17 cellular contexts compared by ENCODE assay signal in the genomic region with DNA sequence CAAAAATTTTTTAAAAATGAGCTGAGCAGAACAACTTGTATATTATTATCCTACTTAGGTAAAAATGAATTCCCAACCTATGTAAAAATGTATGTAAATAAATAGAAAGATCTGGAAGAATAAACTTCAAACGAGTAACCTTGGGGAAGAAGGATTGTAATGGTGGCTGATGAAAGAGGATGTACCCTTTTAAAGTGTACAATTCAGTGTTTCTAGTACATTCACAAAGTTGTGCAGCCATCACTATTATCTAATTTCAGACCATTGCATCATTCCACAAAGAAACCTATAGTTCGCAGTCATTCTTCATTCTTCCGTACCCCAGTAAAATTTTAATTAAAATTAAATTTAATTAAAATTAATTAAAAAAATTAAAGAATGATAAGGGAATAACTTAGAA. TPM values are rescaled to one million over a fixed set of nuclear protein-coding genes. Genes with fewer than 3 reads are reported as not detected.
A peak's percentile ranks its signal among the peaks of the same experiment; 100 is the strongest.
DNase-seq lines count a peak whose midpoint lies in the region; ATAC-seq and TF ChIP-seq lines count a peak whose summit lies in the region.
"Had no signal": no experiment of that assay in that cellular context is flagged by ENCODE, and none has a peak within 500 bp of the region (broad histone marks: within the 10 kb centered on the region; RNA-seq: fewer than 3 reads in every experiment).

No MANE protein-coding gene starts in this region.

- CTCF ChIA-PET in activated CD8-positive, alpha-beta T cell treated with anti-CD3 and anti-CD28 coated beads, Interleukin-2, amount 10 ng/mL, durations not matched to agents 7 days and 5 days (lab: Charles Lee) = interaction anchor here (1.5 to 1.8 kb wide), 2 partner anchors 31 to 127 kb away, joined by 5 to 7 read pairs; no protein-coding TSS in a partner anchor
- CTCF ChIA-PET in activated CD8-positive, alpha-beta T cell treated with anti-CD3 and anti-CD28 coated beads for 36 hours (lab: Charles Lee) = no interaction called here
- CTCF ChIA-PET in PC-3 (lab: Charles Lee) = interaction anchor here (0.6 kb wide), 2 partner anchors 58 to 361 kb away, joined by 3 to 7 read pairs; no protein-coding TSS in a partner anchor

- no TSS peak for BruUV-seq in PC-3 (replicated peaks; lab: Mats Ljungman, UMichigan)

- no peak for TF ChIP-seq CTCF in activated CD8-positive, alpha-beta T cell treated with anti-CD3 and anti-CD28 coated beads for 36 hours (IDR thresholded peaks at IDR 0.05)
- TF ChIP-seq CTCF in PC-3 (conservative IDR thresholded peaks at IDR 0.05; ENCODE audit: low read depth, low read length) = no peak
- no peak for TF ChIP-seq CTCF in endodermal cell (conservative IDR thresholded peaks at IDR 0.05)
- TF ChIP-seq CTCF in neural progenitor cell (IDR thresholded peaks at IDR 0.05) = no peak

- no peaks in the 10 kb centered on the region for H3K9me3 Mint-ChIP-seq in activated CD8-positive, alpha-beta T cell treated with anti-CD3 and anti-CD28 coated beads, Interleukin-2, amount 10 ng/mL, durations not matched to agents 7 days and 5 days (ENCODE audit: insufficient read depth)
- H3K9me3 Mint-ChIP-seq in activated CD8-positive, alpha-beta T cell treated with anti-CD3 and anti-CD28 coated beads for 36 hours = no peaks in the 10 kb centered on the region
- no peaks in the 10 kb centered on the region for H3K9me3 Mint-ChIP-seq in endodermal cell
- no peaks in the 10 kb centered on the region for H3K9me3 Mint-ChIP-seq in neural progenitor cell

- H3K27ac ChIP-seq in PC-3 (ENCODE audit: low read length) (no peak overlapping the region), endodermal cell (ENCODE audit: low read depth, low read length) (no peak overlapping the region), neural progenitor cell (no peak overlapping the region)

- H3K4me1 ChIP-seq in PC-3 (ENCODE audit: insufficient read depth, low read length) = peaks cover 17% of the 10 kb centered on the region
- no peaks in the 10 kb centered on the region for H3K4me1 ChIP-seq in endodermal cell (ENCODE audit: control insufficient read depth, insufficient read depth, low read length)
- H3K4me1 ChIP-seq in neural progenitor cell = peaks cover 20% of the 10 kb centered on the region

- H3K4me3 ChIP-seq in PC-3 (ENCODE audit: low read length) (no peak overlapping the region; the same call in 1 of the 2 replicates), endodermal cell (ENCODE audit: low read length) (no peak overlapping the region), neural progenitor cell (peak overlapping the region; percentile 82)

- no peak overlapping the region for H2AFZ ChIP-seq in PC-3 (ENCODE audit: low read length)
- no peak overlapping the region for H2AFZ ChIP-seq in neural progenitor cell (replicated peaks)

- H3K27me3 ChIP-seq in PC-3 (ENCODE audit: low read length) (no peaks in the 10 kb centered on the region), endodermal cell (ENCODE audit: control insufficient read depth, insufficient read depth, low read length, poor library complexity, severe bottlenecking) (no peaks in the 10 kb centered on the region), neural progenitor cell (no peaks in the 10 kb centered on the region)
- H3K27me3 ChIP-seq: dorsolateral prefrontal cortex, pancreas, spleen, suprapubic skin had no signal

- POLR2A ChIA-PET in activated CD8-positive, alpha-beta T cell treated with anti-CD3 and anti-CD28 coated beads, Interleukin-2, amount 10 ng/mL, durations not matched to agents 7 days and 5 days (lab: Charles Lee) = interaction anchor here (4.3 kb wide), 1 partner anchor 64 kb away, joined by 37 read pairs; the partner anchor contains the start of gene ACTR6
- POLR2A ChIA-PET in activated CD8-positive, alpha-beta T cell treated with anti-CD3 and anti-CD28 coated beads for 36 hours (lab: Charles Lee) = interaction anchor here (1.3 kb wide), 1 partner anchor 65 kb away, joined by 6 read pairs; the partner anchor contains the start of gene ACTR6
- POLR2A ChIA-PET in PC-3 (lab: Charles Lee; ENCODE audit: unreplicated experiment) = no interaction called here

- 100% methylated on average over 2 of the region's 3 CpGs; no CpG with 5 or more reads in 1 of the 2 experiments for WGBS in endodermal cell (ENCODE audit: insufficient coverage in 1 of 2, insufficient read length in 1 of 2), 2 experiments

- H3K4me2 ChIP-seq in PC-3 (ENCODE audit: low read length) = 0 out of 2 replicates have a peak overlapping the region, but pooled peaks have one; percentile 90
- H3K4me2 ChIP-seq in neural progenitor cell = peak overlapping the region; percentile 93

- no peak overlapping the region for H3K27ac Mint-ChIP-seq in activated CD8-positive, alpha-beta T cell treated with anti-CD3 and anti-CD28 coated beads, Interleukin-2, amount 10 ng/mL, durations not matched to agents 7 days and 5 days
- H3K27ac Mint-ChIP-seq in activated CD8-positive, alpha-beta T cell treated with anti-CD3 and anti-CD28 coated beads for 36 hours = no peak overlapping the region
- H3K27ac Mint-ChIP-seq in endodermal cell (no peak overlapping the region), neural progenitor cell (no peak overlapping the region)

- peaks cover 35% of the 10 kb centered on the region for H3K79me2 ChIP-seq in PC-3 (ENCODE audit: low read length)
- H3K79me2 ChIP-seq in neural progenitor cell (ENCODE audit: low read depth) = peaks cover 34% of the 10 kb centered on the region

- H3F3A ChIP-seq in PC-3 (ENCODE audit: low read length, unreplicated experiment) (no peaks in the 10 kb centered on the region), neural progenitor cell (ENCODE audit: low read depth) (peaks cover 12% of the 10 kb centered on the region)

- no peaks in the 10 kb centered on the region for H3K36me3 Mint-ChIP-seq in activated CD8-positive, alpha-beta T cell treated with anti-CD3 and anti-CD28 coated beads, Interleukin-2, amount 10 ng/mL, durations not matched to agents 7 days and 5 days (ENCODE audit: low read depth)
- peaks cover 2% of the 10 kb centered on the region for H3K36me3 Mint-ChIP-seq in activated CD8-positive, alpha-beta T cell treated with anti-CD3 and anti-CD28 coated beads for 36 hours (ENCODE audit: low read depth)
- H3K36me3 Mint-ChIP-seq in endodermal cell (ENCODE audit: low read depth) = peaks cover 2% of the 10 kb centered on the region
- peaks cover 3% of the 10 kb centered on the region for H3K36me3 Mint-ChIP-seq in neural progenitor cell

- no peak for ATAC-seq in activated CD8-positive, alpha-beta T cell treated with anti-CD3 and anti-CD28 coated beads, Interleukin-2, amount 10 ng/mL, durations not matched to agents 7 days and 5 days
- ATAC-seq in activated CD8-positive, alpha-beta T cell treated with anti-CD3 and anti-CD28 coated beads for 36 hours = no peak
- ATAC-seq in PC-3 (no peak), HG03342 (IDR thresholded peaks at IDR 0.05; ENCODE audit: unreplicated experiment) (no peak), GM18502 (IDR thresholded peaks at IDR 0.05; ENCODE audit: poor library complexity, unreplicated experiment) (no peak)

- H4K20me1 ChIP-seq in PC-3 (ENCODE audit: low read length) = peaks cover 13% of the 10 kb centered on the region
- peaks cover 22% of the 10 kb centered on the region for H4K20me1 ChIP-seq in neural progenitor cell (ENCODE audit: low read depth)

- peak overlapping the region; percentile 25 for H3K4me3 Mint-ChIP-seq in activated CD8-positive, alpha-beta T cell treated with anti-CD3 and anti-CD28 coated beads, Interleukin-2, amount 10 ng/mL, durations not matched to agents 7 days and 5 days
- H3K4me3 Mint-ChIP-seq in activated CD8-positive, alpha-beta T cell treated with anti-CD3 and anti-CD28 coated beads for 36 hours = no peak overlapping the region
- H3K4me3 Mint-ChIP-seq in endodermal cell = peak overlapping the region; percentile 91
- peak overlapping the region; percentile 98 for H3K4me3 Mint-ChIP-seq in neural progenitor cell

- H3K36me3 ChIP-seq in PC-3 (ENCODE audit: low read depth, low read length) (no peaks in the 10 kb centered on the region), endodermal cell (ENCODE audit: control insufficient read depth, insufficient read depth, low read length) (no peaks in the 10 kb centered on the region), neural progenitor cell (no peaks in the 10 kb centered on the region)
- H3K36me3 ChIP-seq: pancreas, spleen, suprapubic skin had no signal

- H3K4me1 Mint-ChIP-seq in activated CD8-positive, alpha-beta T cell treated with anti-CD3 and anti-CD28 coated beads, Interleukin-2, amount 10 ng/mL, durations not matched to agents 7 days and 5 days (ENCODE audit: low read depth) = peaks cover 21% of the 10 kb centered on the region
- peaks cover 17% of the 10 kb centered on the region for H3K4me1 Mint-ChIP-seq in activated CD8-positive, alpha-beta T cell treated with anti-CD3 and anti-CD28 coated beads for 36 hours (ENCODE audit: low read depth)
- peaks cover 23% of the 10 kb centered on the region for H3K4me1 Mint-ChIP-seq in endodermal cell
- H3K4me1 Mint-ChIP-seq in neural progenitor cell = peaks cover 16% of the 10 kb centered on the region

- H3K9me3 ChIP-seq in PC-3 (ENCODE audit: low read length) (no peaks in the 10 kb centered on the region), endodermal cell (ENCODE audit: control insufficient read depth, low read length) (no peaks in the 10 kb centered on the region), neural progenitor cell (ENCODE audit: low read depth) (no peaks in the 10 kb centered on the region)
- H3K9me3 ChIP-seq: pancreas, SK-N-SH, spleen, suprapubic skin had no signal

- no peak for DNase-seq in activated CD8-positive, alpha-beta T cell treated with anti-CD3 and anti-CD28 coated beads, Interleukin-2, amount 10 ng/mL, durations not matched to agents 7 days and 5 days
- DNase-seq in activated CD8-positive, alpha-beta T cell treated with anti-CD3 and anti-CD28 coated beads for 36 hours = no peak
- DNase-seq in PC-3 = no peak
- DNase-seq in endodermal cell = no peak
- DNase-seq in neural progenitor cell (ENCODE audit: low spot score) = no peak
- no peak for DNase-seq in GOT3 (lab: John Stamatoyannopoulos, UW)
- DNase-seq: ACHN, dorsolateral prefrontal cortex, mesendoderm, NCI-H1092 treated with DMSO at 0.1 percent for 48 hours, NCI-H2171 treated with DMSO at 0.1 percent for 48 hours, spleen had no signal

- H3K9me2 ChIP-seq in PC-3 (replicated peaks; ENCODE audit: low read length) = no peaks in the 10 kb centered on the region
- H3K9me2 ChIP-seq: SK-N-SH had no signal

- no peaks in the 10 kb centered on the region for H3K27me3 Mint-ChIP-seq in activated CD8-positive, alpha-beta T cell treated with anti-CD3 and anti-CD28 coated beads, Interleukin-2, amount 10 ng/mL, durations not matched to agents 7 days and 5 days (ENCODE audit: low read depth)
- no peaks in the 10 kb centered on the region for H3K27me3 Mint-ChIP-seq in activated CD8-positive, alpha-beta T cell treated with anti-CD3 and anti-CD28 coated beads for 36 hours
- H3K27me3 Mint-ChIP-seq in endodermal cell (ENCODE audit: insufficient read depth) (no peaks in the 10 kb centered on the region), neural progenitor cell (ENCODE audit: insufficient read depth, low read depth) (peaks cover 2% of the 10 kb centered on the region)

- intact Hi-C loops in activated CD8-positive, alpha-beta T cell treated with anti-CD3 and anti-CD28 coated beads for 36 hours (cut with micrococcal nuclease) = loop anchor here (5.0 kb wide), 1 partner anchor 63 kb away; the partner anchor contains the start of gene ACTR6
- intact Hi-C loops in PC-3 (cut with micrococcal nuclease) = no loop called here

- H3K9ac ChIP-seq in PC-3 (ENCODE audit: low read length) (no peak overlapping the region), endodermal cell (ENCODE audit: extremely low read depth, low read length, poor library complexity, severe bottlenecking) (no peak overlapping the region), neural progenitor cell (no peak overlapping the region)

RNA-seq across cellular contexts. Expression of gene DEPDC4, which starts 1.1 kb away (rescaled TPM):
- 1 to 10 TPM; 1.6 to 2.8 TPM for total RNA-seq in activated CD8-positive, alpha-beta T cell treated with anti-CD3 and anti-CD28 coated beads, Interleukin-2, amount 10 ng/mL, durations not matched to agents 7 days and 5 days
- total RNA-seq in activated CD8-positive, alpha-beta T cell treated with anti-CD3 and anti-CD28 coated beads for 36 hours = 1 to 10 TPM; 1.6 to 3.7 TPM
- 0.29 and 2.0 TPM in 2 replicates for total RNA-seq in PC-3 (2014; rRNA removed)
- total RNA-seq in endodermal cell = 1 to 10 TPM; 4.8 to 7.3 TPM
- 7.5 TPM for polyA plus RNA-seq in endodermal cell (2013, experiment 1 of 2)
- 6.6 TPM for polyA plus RNA-seq in endodermal cell (2013, experiment 2 of 2)
- total RNA-seq in neural progenitor cell (ENCODE audit: low replicate concordance) = 4.2 and 8.3 TPM in 2 replicates

RNA-seq across cellular contexts. Expression of gene SCYL2, which starts 1.2 kb away (rescaled TPM):
- 10 to 100 TPM; 33.6 to 38.7 TPM for total RNA-seq in activated CD8-positive, alpha-beta T cell treated with anti-CD3 and anti-CD28 coated beads, Interleukin-2, amount 10 ng/mL, durations not matched to agents 7 days and 5 days
- total RNA-seq in activated CD8-positive, alpha-beta T cell treated with anti-CD3 and anti-CD28 coated beads for 36 hours = 10 to 100 TPM; 21.9 to 25.4 TPM
- 35.8 and 40.7 TPM in 2 replicates for total RNA-seq in PC-3 (2014; rRNA removed)
- 10 to 100 TPM; 54.5 to 59.6 TPM for total RNA-seq in endodermal cell
- 57.3 TPM for polyA plus RNA-seq in endodermal cell (2013, experiment 1 of 2)
- 54.9 TPM for polyA plus RNA-seq in endodermal cell (2013, experiment 2 of 2)
- 62.0 and 151 TPM in 2 replicates for total RNA-seq in neural progenitor cell (ENCODE audit: low replicate concordance)
